9 cellular contexts compared by ENCODE assay signal in the genomic region with DNA sequence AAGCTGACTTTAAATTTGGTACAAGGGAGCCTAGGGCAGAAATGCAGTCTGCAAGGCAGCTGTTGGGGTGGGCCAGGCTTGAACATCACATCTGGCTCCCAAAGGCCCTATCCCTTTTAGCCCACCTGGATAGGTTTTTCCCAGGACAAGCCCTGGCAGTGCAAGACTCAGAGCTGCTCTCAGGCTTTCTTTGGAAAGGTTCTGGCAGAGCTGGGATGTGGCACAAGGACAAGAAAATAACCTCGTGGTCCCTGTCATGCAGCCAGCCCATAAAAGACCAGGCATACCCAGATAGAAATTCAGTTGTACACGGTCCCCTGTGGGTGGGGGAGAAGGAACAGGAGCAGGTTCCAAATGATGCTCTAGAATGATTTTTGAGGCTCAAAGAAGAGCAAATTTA.
"Had no signal": no experiment of that assay in that cellular context is flagged by ENCODE, and none has a peak within 500 bp of the region (broad histone marks: within the 10 kb centered on the region; RNA-seq: fewer than 3 reads in every experiment).

No MANE protein-coding gene starts in this region.

- H3K4me1 ChIP-seq: breast epithelium, colonic mucosa, foreskin keratinocyte had no signal

- DNase-seq: activated CD4-positive, CD25-positive, alpha-beta regulatory T cell treated with anti-CD3 and anti-CD28 coated beads, Interleukin-2, amount 50 U/mL, for 72 hours; activated naive CD8-positive, alpha-beta T cell treated with anti-CD3 and anti-CD28 coated beads, Interleukin-2, amount 10 ng/mL, durations not matched to agents 7 days and 5 days; colonic mucosa; foreskin keratinocyte; mesendoderm had no signal

- ATAC-seq: foreskin keratinocyte; stimulated activated effector memory CD8-positive, alpha-beta T cell treated with anti-CD3 and anti-CD28 coated beads, Interleukin-12 subunit alpha, Interleukin-12 subunit beta, amount 100 ng/mL, for 72 hours had no signal

- FAIRE-seq: endothelial cell of umbilical vein had no signal

- H3K4me3 ChIP-seq: breast epithelium, colonic mucosa, tibial nerve had no signal

- H3K36me3 ChIP-seq: breast epithelium, colonic mucosa had no signal

- H3K27ac ChIP-seq: breast epithelium, colonic mucosa, foreskin keratinocyte, tibial nerve had no signal

- H3K9me3 ChIP-seq: breast epithelium, colonic mucosa, tibial nerve had no signal

- H3K27me3 ChIP-seq: breast epithelium, colonic mucosa, foreskin keratinocyte, tibial nerve had no signal
